26 cellular contexts compared by ENCODE assay signal in genomic region chr1:212077028-212077427, GRCh38. TPM values are rescaled to one million over a fixed set of nuclear protein-coding genes. Genes with fewer than 3 reads are reported as not detected.
DNase-seq lines count a peak whose midpoint lies in the region; ATAC-seq, FAIRE-seq and TF ChIP-seq lines count a peak whose summit lies in the region.
"Had no signal": no experiment of that assay in that cellular context is flagged by ENCODE, and none has a peak within 500 bp of the region (broad histone marks: within the 10 kb centered on the region; RNA-seq: fewer than 3 reads in every experiment).

No MANE protein-coding gene starts in this region.

- BruUV-seq in mammary epithelial cell (replicated peaks; lab: Mats Ljungman, UMichigan) = no TSS peak

- no peaks in the 10 kb centered on the region for H3K36me3 Mint-ChIP-seq in CD8-positive, alpha-beta T cell
- H3K36me3 Mint-ChIP-seq: natural killer cell had no signal

- H3K9ac ChIP-seq in mammary epithelial cell (ENCODE audit: insufficient read depth, low read length) (no peak overlapping the region), keratinocyte (ENCODE audit: control insufficient read depth, extremely low read depth, insufficient read depth, low read length) (no peak overlapping the region)

- H4K20me1 ChIP-seq in mammary epithelial cell (ENCODE audit: insufficient read depth, low read length) = no peaks in the 10 kb centered on the region
- no peaks in the 10 kb centered on the region for H4K20me1 ChIP-seq in keratinocyte (ENCODE audit: control insufficient read depth, extremely low read depth, insufficient read depth, low read length)

- no peak for ATAC-seq in CD8-positive, alpha-beta T cell
- ATAC-seq in SK-N-SH treated with all-trans-retinoic acid at 6 μM for 48 hours (no peak), GM19452 (IDR thresholded peaks at IDR 0.05; ENCODE audit: unreplicated experiment) (no peak)
- ATAC-seq: Panc1 had no signal

- H2AFZ ChIP-seq in mammary epithelial cell (ENCODE audit: low read depth, low read length) (no peak overlapping the region), keratinocyte (ENCODE audit: control insufficient read depth, low read length) (no peak overlapping the region)

- peak; percentile 77 for FAIRE-seq in keratinocyte (lab: Jason Lieb, UNC)
- FAIRE-seq: kidney had no signal

- peaks cover 11% of the 10 kb centered on the region for H3K36me3 ChIP-seq in mammary epithelial cell (ENCODE audit: insufficient read depth, low read length)
- H3K36me3 ChIP-seq in keratinocyte (ENCODE audit: control insufficient read depth in 2 of 2, extremely low read depth in 1 of 2, insufficient read depth in 2 of 2, low read length in 2 of 2) = peaks cover 0 to 9% of the 10 kb centered on the region in 2 experiments
- H3K36me3 ChIP-seq in CD8-positive, alpha-beta T cell (ENCODE audit: insufficient read depth, low read length) = no peaks in the 10 kb centered on the region

- POLR2A ChIA-PET in CD8-positive, alpha-beta T cell (lab: Charles Lee) = no interaction called here

- intact Hi-C loops in mammary epithelial cell (cut with micrococcal nuclease) = loop anchor here (10.0 kb wide), 1 partner anchor 708 kb away; no protein-coding TSS in a partner anchor
- intact Hi-C loops in CD8-positive, alpha-beta T cell (cut with DNase I, micrococcal nuclease) = no loop called here

- dilution Hi-C loops in mammary epithelial cell (cut with HindIII; ENCODE audit: low sequenced_read_pairs) = no loop called here
- dilution Hi-C loops in keratinocyte (cut with MboI; ENCODE audit: extremely low pct_ligation_motif_present, low sequenced_read_pairs) = no loop called here

- H3K4me1 ChIP-seq in mammary epithelial cell (ENCODE audit: insufficient read depth, low read length) (no peaks in the 10 kb centered on the region), keratinocyte (ENCODE audit: control insufficient read depth, extremely low read depth, insufficient read depth, low read length) (peaks cover 5% of the 10 kb centered on the region)
- H3K4me1 ChIP-seq in CD8-positive, alpha-beta T cell (ENCODE audit: insufficient read depth, low read length) = no peaks in the 10 kb centered on the region

- H3K4me1 Mint-ChIP-seq in CD8-positive, alpha-beta T cell (ENCODE audit: low read depth) = no peaks in the 10 kb centered on the region
- H3K4me1 Mint-ChIP-seq: B cell, natural killer cell had no signal

- CTCF ChIA-PET in mammary epithelial cell (lab: Charles Lee; ENCODE audit: low non-redundant PET) = no interaction called here
- CTCF ChIA-PET in CD8-positive, alpha-beta T cell (lab: Charles Lee) = interaction anchor here (8.2 kb wide), 1 partner anchor 380 kb away, joined by 37 read pairs; no protein-coding TSS in a partner anchor

- H3K4me3 ChIP-seq in mammary epithelial cell (replicated peaks in 1 of 3; ENCODE audit: insufficient read depth in 1 of 3, low read depth in 2 of 3, low read length in 3 of 3) (no peak overlapping the region), keratinocyte (ENCODE audit: control insufficient read depth in 2 of 3, extremely low read depth in 1 of 3, insufficient read depth in 2 of 3, low read depth in 1 of 3, low read length in 3 of 3) (no peak overlapping the region)
- no peak overlapping the region for H3K4me3 ChIP-seq in CD8-positive, alpha-beta T cell (ENCODE audit: low read depth, low read length)
- H3K4me3 ChIP-seq: MG63 had no signal

- TF ChIP-seq CTCF in mammary epithelial cell (conservative IDR thresholded peaks at IDR 0.05 in 1 of 2, IDR thresholded peaks at IDR 0.05 in 1 of 2; ENCODE audit: extremely low read depth in 1 of 2, insufficient read depth in 1 of 2, low read depth in 1 of 2, low read length in 2 of 2) (no peak), keratinocyte (optimal IDR thresholded peaks at IDR 0.05 in 1 of 3, IDR thresholded peaks at IDR 0.05 in 1 of 3, conservative IDR thresholded peaks at IDR 0.05 in 1 of 3; ENCODE audit: extremely low read depth in 1 of 3, insufficient read depth in 2 of 3, low read length in 3 of 3) (no peak)
- TF ChIP-seq CTCF in CD8-positive, alpha-beta T cell (IDR thresholded peaks at IDR 0.05) = no peak

- H3K9me3 Mint-ChIP-seq in CD8-positive, alpha-beta T cell = no peaks in the 10 kb centered on the region
- H3K9me3 Mint-ChIP-seq: natural killer cell had no signal

- H3K4me3 Mint-ChIP-seq in CD8-positive, alpha-beta T cell = no peak overlapping the region
- H3K4me3 Mint-ChIP-seq: B cell, natural killer cell had no signal

- no peaks in the 10 kb centered on the region for H3K27me3 Mint-ChIP-seq in CD8-positive, alpha-beta T cell (ENCODE audit: low read depth)
- H3K27me3 Mint-ChIP-seq: B cell had no signal

- peak; percentile 18 for DNase-seq in EH (ENCODE audit: low read depth)
- DNase-seq in RKO (ENCODE audit: low spot score) = peak; percentile 13
- DNase-seq in mammary epithelial cell = peak; percentile 76
- peak; percentile 11 for DNase-seq in keratinocyte (ENCODE audit: low read depth, low spot score)
- DNase-seq in stimulated activated CD4-positive, alpha-beta T cell treated with anti-CD3 and anti-CD28 coated beads, Interleukin-4, amount 100 ng/mL, for 4 hours = no peak
- no peak for DNase-seq in CD8-positive, alpha-beta T cell
- DNase-seq: activated T-cell treated with anti-CD3 and anti-CD28 coated beads, Interleukin-2, amount 50 U/mL, for 1 hour; amniotic stem cell; cortex of kidney; GDM1; H7; kidney; MG63; natural killer cell; NCI-H1105 treated with DMSO at 0.1 percent for 48 hours; NCI-H2029; NCI-H526; occipital lobe; retina; SIG-M5; stimulated activated CD4-positive, alpha-beta T cell treated with anti-CD3 and anti-CD28 coated beads, Interleukin-2, amount 100 ng/mL, for 24 hours; trophoblast cell had no signal

- H3K9me1 ChIP-seq in keratinocyte (ENCODE audit: control insufficient read depth, extremely low read depth, insufficient read depth, low read length) = no peaks in the 10 kb centered on the region

- no peaks in the 10 kb centered on the region for H3K79me2 ChIP-seq in mammary epithelial cell (ENCODE audit: insufficient read depth, low read length)
- no peaks in the 10 kb centered on the region for H3K79me2 ChIP-seq in keratinocyte (ENCODE audit: control insufficient read depth, insufficient read depth, low read length)

- H3K4me2 ChIP-seq in mammary epithelial cell (ENCODE audit: insufficient read depth, low read depth, low read length) = no peak overlapping the region
- no peak overlapping the region for H3K4me2 ChIP-seq in keratinocyte (ENCODE audit: control insufficient read depth, extremely low read depth, insufficient read depth, low read depth, low read length)

- 58% methylated on average over 2 of the region's 2 CpGs for WGBS in mammary epithelial cell (ENCODE audit: low coverage, missing lambda C conversion rate)

- in situ Hi-C loops in mammary epithelial cell (cut with MboI; ENCODE audit: low sequenced_read_pairs in 2 of 2) = loop anchor here (10.0 kb wide), 1 partner anchor 218 kb away; no protein-coding TSS in a partner anchor

- H3K9me3 ChIP-seq in mammary epithelial cell (replicated peaks; ENCODE audit: insufficient read depth, low read length) = no peaks in the 10 kb centered on the region
- no peaks in the 10 kb centered on the region for H3K9me3 ChIP-seq in keratinocyte (ENCODE audit: control insufficient read depth, low read depth, low read length)
- no peaks in the 10 kb centered on the region for H3K9me3 ChIP-seq in CD8-positive, alpha-beta T cell (ENCODE audit: low read length)
- H3K9me3 ChIP-seq: MG63 had no signal

- H3K27ac Mint-ChIP-seq in CD8-positive, alpha-beta T cell = no peak overlapping the region
- H3K27ac Mint-ChIP-seq: B cell, natural killer cell had no signal

- H3K27me3 ChIP-seq in mammary epithelial cell (ENCODE audit: insufficient read depth, low read length) (no peaks in the 10 kb centered on the region), keratinocyte (ENCODE audit: control insufficient read depth, extremely low read depth, insufficient read depth, low read length) (no peaks in the 10 kb centered on the region)
- no peaks in the 10 kb centered on the region for H3K27me3 ChIP-seq in CD8-positive, alpha-beta T cell (ENCODE audit: insufficient read depth, low read length)
- H3K27me3 ChIP-seq: MG63 had no signal

- H3K27ac ChIP-seq in mammary epithelial cell (ENCODE audit: insufficient read depth, low read depth, low read length) (no peak overlapping the region), keratinocyte (ENCODE audit: control insufficient read depth, insufficient read depth, low read length) (peak overlapping the region; percentile 30)
- no peak overlapping the region for H3K27ac ChIP-seq in CD8-positive, alpha-beta T cell (ENCODE audit: low read depth, low read length)

TF ChIP-seq in SK-N-SH treated with all-trans-retinoic acid at 6 μM for 48 hours, 23 proteins besides CTCF, POLR2A, EP300 and RAD21 (continues in another document):
- TF ChIP-seq RARB (CRISPR knock-in tag; IDR thresholded peaks at IDR 0.05) (no peak), OSR1 (CRISPR knock-in tag; IDR thresholded peaks at IDR 0.05) (no peak)

RNA-seq across cellular contexts. Expression of gene DTL, which starts 41.5 kb away (rescaled TPM):
- total RNA-seq in mammary epithelial cell = 10 to 100 TPM in 1 of 2 donors, 1 to 10 TPM in 1; 3.2 to 24.6 TPM
- 46.9 TPM for polyA plus RNA-seq in mammary epithelial cell
- 76.5 TPM for polyA minus RNA-seq in mammary epithelial cell
- 1.9 to 17.4 TPM (median 9.3 TPM) in 3 replicates for polyA plus RNA-seq in keratinocyte
- polyA plus RNA-seq in keratinocyte (2011; ENCODE audit: low read depth) = 0.07 TPM
- polyA plus RNA-seq in keratinocyte (2011; cell fraction: cytosol; rRNA removed) = 2.1 and 4.4 TPM in 2 replicates
- 3.2 and 3.9 TPM in 2 replicates for polyA plus RNA-seq in keratinocyte (2011; cell fraction: nucleus; rRNA removed)
- polyA plus RNA-seq in keratinocyte (2012; ENCODE audit: low replicate concordance) = 0.14 and 6.4 TPM in 2 replicates
- polyA minus RNA-seq in keratinocyte = 2.4 to 14.0 TPM (median 13.4 TPM) in 3 replicates
- 2.9 TPM for polyA minus RNA-seq in keratinocyte (2011; cell fraction: cytosol; rRNA and poly(A)+ RNA removed)
- polyA minus RNA-seq in keratinocyte (2011; cell fraction: nucleus; rRNA and poly(A)+ RNA removed) = 1.3 and 4.7 TPM in 2 replicates
- total RNA-seq in CD8-positive, alpha-beta T cell = 1 to 10 TPM; 1.0 to 1.2 TPM

RNA-seq across cellular contexts. Expression of gene INTS7, which starts 41.7 kb away (rescaled TPM):
- 10 to 100 TPM; 16.8 to 24.3 TPM for total RNA-seq in mammary epithelial cell
- polyA plus RNA-seq in mammary epithelial cell (21.8 TPM), keratinocyte (20.4 to 27.2 TPM (median 20.5 TPM) in 3 replicates)
- polyA minus RNA-seq in mammary epithelial cell (58.8 TPM), keratinocyte (13.9 to 32.8 TPM (median 31.6 TPM) in 3 replicates)
- polyA plus RNA-seq in keratinocyte (2011; ENCODE audit: low read depth) = 13.3 TPM
- polyA plus RNA-seq in keratinocyte (2011; cell fraction: cytosol; rRNA removed) = 9.6 and 18.5 TPM in 2 replicates
- polyA plus RNA-seq in keratinocyte (2011; cell fraction: nucleus; rRNA removed) = 15.4 and 17.2 TPM in 2 replicates
- 8.1 and 12.9 TPM in 2 replicates for polyA plus RNA-seq in keratinocyte (2012; ENCODE audit: low replicate concordance)
- 8.4 TPM for polyA minus RNA-seq in keratinocyte (2011; cell fraction: cytosol; rRNA and poly(A)+ RNA removed)
- 16.4 and 34.3 TPM in 2 replicates for polyA minus RNA-seq in keratinocyte (2011; cell fraction: nucleus; rRNA and poly(A)+ RNA removed)
- total RNA-seq in CD8-positive, alpha-beta T cell = 1 to 10 TPM; 2.4 to 3.3 TPM

Comparison
In these comparisons a context has a peak if more than half of its experiments do, and no peak if none do; other contexts are left out.
1. DNase-seq: peak in EH (single experiment), RKO (single experiment), mammary epithelial cell (single experiment) and keratinocyte (single experiment); none in stimulated activated CD4-positive, alpha-beta T cell treated with anti-CD3 and anti-CD28 coated beads, Interleukin-4, amount 100 ng/mL, for 4 hours (0 of 2) and CD8-positive, alpha-beta T cell (0 of 7).
2. RNA of gene INTS7, which starts 41.7 kb away (total RNA-seq): 16.8 to 24.3 TPM in mammary epithelial cell; 2.4 to 3.3 TPM in CD8-positive, alpha-beta T cell; every median in the first group is over 4 times any median in the second.